In the genomic region with DNA sequence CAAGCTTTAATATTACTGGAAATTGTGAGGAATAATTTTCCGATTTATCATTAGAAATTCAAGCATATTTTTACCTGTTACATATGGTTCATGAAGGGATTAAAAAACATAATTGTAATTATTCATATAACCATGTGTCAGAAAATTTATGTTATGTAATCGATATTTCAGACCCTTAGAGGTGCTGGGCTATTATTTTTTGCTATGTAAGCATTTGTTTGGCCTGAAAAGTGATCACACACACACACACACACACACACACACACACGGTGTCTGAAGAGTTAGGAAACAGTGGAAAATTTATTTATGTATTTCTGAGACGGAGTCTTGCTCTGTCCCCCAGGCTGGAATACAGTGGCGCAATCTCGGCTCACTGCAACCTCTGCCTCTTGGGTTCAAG, we compare ENCODE assay signal across 1 cellular context.
TF ChIP-seq lines count a peak whose summit lies in the region.

No MANE protein-coding gene starts in this region.

TF ChIP-seq in HepG2, 621 proteins besides CTCF, POLR2A, EP300 and RAD21 (continued from another document):
- TF ChIP-seq, protein P1, sequence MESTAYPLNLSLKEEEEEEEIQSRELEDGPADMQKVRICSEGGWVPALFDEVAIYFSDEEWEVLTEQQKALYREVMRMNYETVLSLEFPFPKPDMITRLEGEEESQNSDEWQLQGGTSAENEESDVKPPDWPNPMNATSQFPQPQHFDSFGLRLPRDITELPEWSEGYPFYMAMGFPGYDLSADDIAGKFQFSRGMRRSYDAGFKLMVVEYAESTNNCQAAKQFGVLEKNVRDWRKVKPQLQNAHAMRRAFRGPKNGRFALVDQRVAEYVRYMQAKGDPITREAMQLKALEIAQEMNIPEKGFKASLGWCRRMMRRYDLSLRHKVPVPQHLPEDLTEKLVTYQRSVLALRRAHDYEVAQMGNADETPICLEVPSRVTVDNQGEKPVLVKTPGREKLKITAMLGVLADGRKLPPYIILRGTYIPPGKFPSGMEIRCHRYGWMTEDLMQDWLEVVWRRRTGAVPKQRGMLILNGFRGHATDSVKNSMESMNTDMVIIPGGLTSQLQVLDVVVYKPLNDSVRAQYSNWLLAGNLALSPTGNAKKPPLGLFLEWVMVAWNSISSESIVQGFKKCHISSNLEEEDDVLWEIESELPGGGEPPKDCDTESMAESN (CRISPR knock-in tag; conservative IDR thresholded peaks at IDR 0.05) = no peak
- TF ChIP-seq HHEX (CRISPR knock-in tag; IDR thresholded peaks at IDR 0.05) = no peak
